8 cellular contexts compared by ENCODE assay signal in genomic region chr3:36943601-36944000, GRCh38. TPM values are rescaled to one million over a fixed set of nuclear protein-coding genes. Genes with fewer than 3 reads are reported as not detected.
DNase-seq lines count a peak whose midpoint lies in the region; ATAC-seq and TF ChIP-seq lines count a peak whose summit lies in the region.

No MANE protein-coding gene starts in this region.

- peaks cover 8 to 28% of the 10 kb centered on the region in 2 experiments; a peak in 2 of 4 replicates for H3K79me1 ChIP-seq in IMR-90 (ENCODE audit: low read depth in 1 of 2, low read length in 2 of 2)

- no peak overlapping the region for H2BK5ac ChIP-seq in IMR-90 (ENCODE audit: low read depth, low read length, poor library complexity, severe bottlenecking)

- H3K36me3 ChIP-seq in BE2C = no peaks in the 10 kb centered on the region
- no peaks in the 10 kb centered on the region for H3K36me3 ChIP-seq in IMR-90 (ENCODE audit: control insufficient read depth, insufficient read depth, low read length)

- H3K27ac ChIP-seq in IMR-90 (ENCODE audit: insufficient read depth, low read length) = peak overlapping the region; percentile 73

- H2BK120ac ChIP-seq in IMR-90 (ENCODE audit: low read depth, low read length) = peak overlapping the region; percentile 30; the same call in 1 of the 2 replicates

- 0 out of 3 replicates have a peak overlapping the region, but pooled peaks have one; percentile 62 for H2BK15ac ChIP-seq in IMR-90 (ENCODE audit: low read depth, low read length)

- CTCF ChIA-PET in IMR-90 (lab: Yijun Ruan, JAX) = interaction anchor here (0.7 to 3.4 kb wide), 3 partner anchors 15 to 129 kb away, joined by 3 to 15 read pairs (median 4); no protein-coding TSS in a partner anchor

- H3K4me1 Mint-ChIP-seq in dendritic cell treated with granulocyte-macrophage colony-stimulating factor and Interleukin-4, amounts not matched to agents 40 ng/mL and 50 ng/mL, for 4 days (ENCODE audit: low read depth) = peaks cover 17% of the 10 kb centered on the region
- H3K4me1 Mint-ChIP-seq in natural killer cell treated with Interleukin-12 subunit alpha and Interleukin-12 subunit beta and Interleukin-15 and Interleukin-18, amount 100 ng/mL, for 72 hours (ENCODE audit: low read depth in 2 of 2) = peaks cover 0 to 9% of the 10 kb centered on the region in 2 donors

- 0 out of 2 replicates have a peak overlapping the region, but pooled peaks have one; percentile 22 for H3K56ac ChIP-seq in IMR-90 (ENCODE audit: extremely low read depth, insufficient read depth, low read length)

- WGBS in IMR-90 (ENCODE audit: extremely low coverage in 2 of 2, insufficient read length in 1 of 2), 2 experiments = 33% methylated on average over 1 of the region's 10 CpGs; no CpG with 5 or more reads in 1 of the 2 experiments

- H3K9me1 ChIP-seq in IMR-90 (ENCODE audit: insufficient read depth, low read length) = peaks cover 6% of the 10 kb centered on the region; the same call in 1 of the 2 replicates

- H3K9me3 Mint-ChIP-seq in dendritic cell treated with granulocyte-macrophage colony-stimulating factor and Interleukin-4, amounts not matched to agents 40 ng/mL and 50 ng/mL, for 4 days = peaks cover 12% of the 10 kb centered on the region
- H3K9me3 Mint-ChIP-seq in natural killer cell treated with Interleukin-12 subunit alpha and Interleukin-12 subunit beta and Interleukin-15 and Interleukin-18, amount 100 ng/mL, for 72 hours = no peaks in the 10 kb centered on the region

- peak overlapping the region; percentile 65 for H3K4ac ChIP-seq in IMR-90 (ENCODE audit: low read depth, low read length)

- H3K9me3 ChIP-seq in BE2C = no peaks in the 10 kb centered on the region
- peaks cover 3% of the 10 kb centered on the region; the same call in 1 of the 2 replicates for H3K9me3 ChIP-seq in IMR-90 (ENCODE audit: control insufficient read depth, insufficient read depth, low read length)

- ATAC-seq in IMR-90 (ENCODE audit: low read depth) (no peak), HG03565 (IDR thresholded peaks at IDR 0.05; ENCODE audit: unreplicated experiment) (no peak)
- ATAC-seq in natural killer cell treated with Interleukin-12 subunit alpha and Interleukin-12 subunit beta and Interleukin-15 and Interleukin-18, amount 100 ng/mL, for 72 hours = no peak

- in situ Hi-C loops in IMR-90 (cut with MboI; ENCODE audit: low sequenced_read_pairs) = no loop called here

- H3K27me3 Mint-ChIP-seq in dendritic cell treated with granulocyte-macrophage colony-stimulating factor and Interleukin-4, amounts not matched to agents 40 ng/mL and 50 ng/mL, for 4 days = peaks cover 2% of the 10 kb centered on the region
- H3K27me3 Mint-ChIP-seq in natural killer cell treated with Interleukin-12 subunit alpha and Interleukin-12 subunit beta and Interleukin-15 and Interleukin-18, amount 100 ng/mL, for 72 hours = no peaks in the 10 kb centered on the region

- H3K27me3 ChIP-seq in BE2C (no peaks in the 10 kb centered on the region), IMR-90 (ENCODE audit: control insufficient read depth, insufficient read depth, low read length) (no peaks in the 10 kb centered on the region)

- 0 out of 2 replicates have a peak overlapping the region, but pooled peaks have one; percentile 3 for H2AK5ac ChIP-seq in IMR-90 (ENCODE audit: low read depth, low read length)

- peak overlapping the region; percentile 79 for H3K4me2 ChIP-seq in IMR-90 (ENCODE audit: low read depth, low read length)

- TF ChIP-seq POLR2A in IMR-90 (IDR thresholded peaks at IDR 0.05; ENCODE audit: low read depth, low read length) = no peak

- BruUV-seq in IMR-90 (replicated peaks; lab: Mats Ljungman, UMichigan) = no TSS peak

- H3K4me1 ChIP-seq in BE2C (no peaks in the 10 kb centered on the region), IMR-90 (ENCODE audit: control insufficient read depth, insufficient read depth, low read length) (peaks cover 8% of the 10 kb centered on the region)

- H3K4me3 Mint-ChIP-seq in dendritic cell treated with granulocyte-macrophage colony-stimulating factor and Interleukin-4, amounts not matched to agents 40 ng/mL and 50 ng/mL, for 4 days = peak overlapping the region; percentile 89
- peak overlapping the region; percentile 66 for H3K4me3 Mint-ChIP-seq in natural killer cell treated with Interleukin-12 subunit alpha and Interleukin-12 subunit beta and Interleukin-15 and Interleukin-18, amount 100 ng/mL, for 72 hours

- peak overlapping the region; percentile 65 to 86; a peak in 3 of 4 replicates for H4K8ac ChIP-seq in IMR-90 (ENCODE audit: low read depth in 2 of 2, low read length in 2 of 2)

- dilution Hi-C loops in IMR-90 (cut with HindIII; ENCODE audit: low sequenced_read_pairs, unreplicated experiment) = no loop called here

- DNase-seq in BE2C = no peak
- no peak for DNase-seq in IMR-90
- no peak for DNase-seq in natural killer cell treated with Interleukin-12 subunit alpha and Interleukin-12 subunit beta and Interleukin-15 and Interleukin-18, amount 100 ng/mL, for 72 hours (ENCODE audit: low spot score)
- no peak for DNase-seq in central memory CD4-positive, alpha-beta T cell
- no peak for DNase-seq in NCI-H446 (lab: John Stamatoyannopoulos, UW)
- DNase-seq in RPMI8226 = no peak

- TF ChIP-seq CTCF in BE2C (IDR thresholded peaks at IDR 0.05; ENCODE audit: low read depth, low read length) = no peak
- TF ChIP-seq CTCF in IMR-90 (conservative IDR thresholded peaks at IDR 0.05; ENCODE audit: low read depth, low read length) = no peak

- peak overlapping the region; percentile 63 for H3K4me3 ChIP-seq in BE2C (ENCODE audit: low read depth, low read length)
- peak overlapping the region; percentile 41 for H3K4me3 ChIP-seq in IMR-90 (ENCODE audit: insufficient read depth, low read depth, low read length)

- no peak for TF ChIP-seq RAD21 in IMR-90 (IDR thresholded peaks at IDR 0.05; ENCODE audit: low read length)

- H4K91ac ChIP-seq in IMR-90 (ENCODE audit: insufficient read depth, low read depth, low read length) = peak overlapping the region; percentile 72; the same call in 1 of the 2 replicates

- peak overlapping the region; percentile 87 for H3K14ac ChIP-seq in IMR-90 (replicated peaks; ENCODE audit: low read depth, low read length)

- peak overlapping the region; percentile 52; the same call in 1 of the 2 replicates for H2BK20ac ChIP-seq in IMR-90 (ENCODE audit: low read depth, low read length)

- no peaks in the 10 kb centered on the region for H4K20me1 ChIP-seq in IMR-90 (ENCODE audit: insufficient read depth, low read length)

- peak overlapping the region; percentile 84 for H3K9ac ChIP-seq in IMR-90 (ENCODE audit: low read depth, low read length)

- POLR2A ChIA-PET in IMR-90 (lab: Charles Lee; ENCODE audit: unreplicated experiment) = interaction anchor here (1.2 kb wide), 1 partner anchor 8 kb away, joined by 3 read pairs; no protein-coding TSS in a partner anchor

- peak overlapping the region; percentile 97 for H2AFZ ChIP-seq in IMR-90 (replicated peaks; ENCODE audit: low read length, poor library complexity)

- H3K36me3 Mint-ChIP-seq in dendritic cell treated with granulocyte-macrophage colony-stimulating factor and Interleukin-4, amounts not matched to agents 40 ng/mL and 50 ng/mL, for 4 days (ENCODE audit: low read depth) = peaks cover 11% of the 10 kb centered on the region
- H3K36me3 Mint-ChIP-seq in natural killer cell treated with Interleukin-12 subunit alpha and Interleukin-12 subunit beta and Interleukin-15 and Interleukin-18, amount 100 ng/mL, for 72 hours = peaks cover 8% of the 10 kb centered on the region

- peak overlapping the region; percentile 21; the same call in 1 of the 2 replicates for H4K5ac ChIP-seq in IMR-90 (ENCODE audit: low read depth, low read length)

- H2AK9ac ChIP-seq in IMR-90 (replicated peaks; ENCODE audit: low read depth, low read length, poor library complexity) = peak overlapping the region; percentile 56

- peak overlapping the region; percentile 74 for H3K23ac ChIP-seq in IMR-90 (ENCODE audit: low read depth, low read length)

- H3K18ac ChIP-seq in IMR-90 (ENCODE audit: low read depth, low read length) = no peak overlapping the region; the same call in 1 of the 2 replicates

- intact Hi-C loops in IMR-90 (cut with micrococcal nuclease) = no loop called here
- intact Hi-C loops in dendritic cell treated with granulocyte-macrophage colony-stimulating factor and Interleukin-4, amounts not matched to agents 40 ng/mL and 50 ng/mL, for 4 days (cut with micrococcal nuclease) = no loop called here

- peak overlapping the region; percentile 83 for H3K27ac Mint-ChIP-seq in dendritic cell treated with granulocyte-macrophage colony-stimulating factor and Interleukin-4, amounts not matched to agents 40 ng/mL and 50 ng/mL, for 4 days
- H3K27ac Mint-ChIP-seq in natural killer cell treated with Interleukin-12 subunit alpha and Interleukin-12 subunit beta and Interleukin-15 and Interleukin-18, amount 100 ng/mL, for 72 hours = peak overlapping the region in 1 of 2 donors; percentile 33

TF ChIP-seq in IMR-90, 13 proteins besides CTCF, POLR2A, EP300 and RAD21 (continues in another document):
- TF ChIP-seq CEBPB (IDR thresholded peaks at IDR 0.05; ENCODE audit: low read depth, low read length) (no peak), FOS (IDR thresholded peaks at IDR 0.05; ENCODE audit: low read depth, low read length) (no peak), MXI1 (IDR thresholded peaks at IDR 0.05; ENCODE audit: borderline replicate concordance, low read depth, low read length) (no peak), SMC3 (IDR thresholded peaks at IDR 0.05; ENCODE audit: low read depth, low read length) (no peak)

RNA-seq across cellular contexts. Expression of gene TRANK1, which starts 1.3 kb away (rescaled TPM):
- 1.0 TPM for polyA plus RNA-seq in BE2C (2012; ENCODE audit: insufficient read depth, insufficient read length, low read depth)
- 8.9 and 12.7 TPM in 2 replicates for total RNA-seq in IMR-90 (2012; rRNA removed)
- polyA plus RNA-seq in IMR-90 (2012; rRNA removed) = 5.1 and 7.9 TPM in 2 replicates
- 2.3 and 4.8 TPM in 2 replicates for polyA plus RNA-seq in IMR-90 (2012; cell fraction: cytosol; rRNA removed)
- polyA plus RNA-seq in IMR-90 (2012; cell fraction: nucleus; rRNA removed; ENCODE audit: low replicate concordance) = 28.9 and 84.8 TPM in 2 replicates
- 10 to 100 TPM; 10.0 to 11.5 TPM for total RNA-seq in natural killer cell treated with Interleukin-12 subunit alpha and Interleukin-12 subunit beta and Interleukin-15 and Interleukin-18, amount 100 ng/mL, for 72 hours

RNA-seq across cellular contexts. Expression of gene EPM2AIP1, which starts 49.3 kb away (rescaled TPM):
- polyA plus RNA-seq in BE2C (2012; ENCODE audit: insufficient read depth, insufficient read length, low read depth) = 11.5 TPM
- 13.4 and 21.9 TPM in 2 replicates for total RNA-seq in IMR-90 (2012; rRNA removed)
- 4.7 and 6.4 TPM in 2 replicates for polyA plus RNA-seq in IMR-90 (2012; rRNA removed)
- polyA plus RNA-seq in IMR-90 (2012; cell fraction: cytosol; rRNA removed) = 1.4 and 1.5 TPM in 2 replicates
- polyA plus RNA-seq in IMR-90 (2012; cell fraction: nucleus; rRNA removed; ENCODE audit: low replicate concordance) = 2.9 and 9.6 TPM in 2 replicates
- total RNA-seq in natural killer cell treated with Interleukin-12 subunit alpha and Interleukin-12 subunit beta and Interleukin-15 and Interleukin-18, amount 100 ng/mL, for 72 hours = 10 to 100 TPM; 11.4 to 21.2 TPM

RNA-seq across cellular contexts. Expression of gene MLH1, which starts 49.7 kb away (rescaled TPM):
- 17.8 TPM for polyA plus RNA-seq in BE2C (2012; ENCODE audit: insufficient read depth, insufficient read length, low read depth)
- 46.7 and 54.1 TPM in 2 replicates for total RNA-seq in IMR-90 (2012; rRNA removed)
- polyA plus RNA-seq in IMR-90 (2012; rRNA removed) = 30.2 and 34.5 TPM in 2 replicates
- polyA plus RNA-seq in IMR-90 (2012; cell fraction: cytosol; rRNA removed) = 6.9 and 18.5 TPM in 2 replicates
- 8.5 and 22.8 TPM in 2 replicates for polyA plus RNA-seq in IMR-90 (2012; cell fraction: nucleus; rRNA removed; ENCODE audit: low replicate concordance)
- total RNA-seq in natural killer cell treated with Interleukin-12 subunit alpha and Interleukin-12 subunit beta and Interleukin-15 and Interleukin-18, amount 100 ng/mL, for 72 hours = 10 to 100 TPM; 52.8 to 69.5 TPM
